In genomic region chr9:69202556-69202955, GRCh38 we compare ENCODE assay signal across 9 cellular contexts.
"Had no signal": no experiment of that assay in that cellular context is flagged by ENCODE, and none has a peak within 500 bp of the region (broad histone marks: within the 10 kb centered on the region; RNA-seq: fewer than 3 reads in every experiment).

No MANE protein-coding gene starts in this region.

- H3K4me3 ChIP-seq: GM23248, GM23338, HAP-1 had no signal

- H3K27ac Mint-ChIP-seq: GM23338, HFFc6 had no signal

- H3K9me3 Mint-ChIP-seq: GM23338, HFFc6 had no signal

- ATAC-seq: GM23338, HCT116 had no signal

- H3K27ac ChIP-seq: GM23248 had no signal

- FAIRE-seq: H54 had no signal

- H3K4me2 ChIP-seq: GM23338 had no signal

- H3K9ac ChIP-seq: GM23248 had no signal

- H3K36me3 ChIP-seq: HAP-1 had no signal

- H3K4me3 Mint-ChIP-seq: GM23338, HFFc6 had no signal

- H2AFZ ChIP-seq: GM23248, GM23338 had no signal

- DNase-seq: GM23248, GOT3, H7, HCEC 1CT, HFFc6 had no signal

- H3K9me3 ChIP-seq: HAP-1 had no signal
